Comparison of ENCODE assay signal across 8 cellular contexts in genomic region chr1:156052862-156053769, GRCh38.
DNase-seq lines count a peak whose midpoint lies in the region; ATAC-seq and TF ChIP-seq lines count a peak whose summit lies in the region.

No MANE protein-coding gene starts in this region.

- peak overlapping the region; percentile 57 for H3K27ac Mint-ChIP-seq in central memory CD8-positive, alpha-beta T cell (ENCODE audit: low read depth)

- peak overlapping the region; percentile 76 for H3K27ac ChIP-seq in layer of hippocampus (ENCODE audit: low read depth, low read length)

- peak; percentile 17 for ATAC-seq in central memory CD8-positive, alpha-beta T cell (replicated peaks; ENCODE audit: extremely low read depth, poor library complexity, severe bottlenecking)
- ATAC-seq in HG03571 (IDR thresholded peaks at IDR 0.05; ENCODE audit: unreplicated experiment), result no peak

- DNase-seq in AG10803 (ENCODE audit: low read depth), result peak; percentile 68
- DNase-seq in GM20000 (ENCODE audit: low spot score), result peak; percentile 84
- peak; percentile 83 for DNase-seq in NCI-H2227 (lab: John Stamatoyannopoulos, UW; ENCODE audit: unreplicated experiment)
- peak; percentile 61 for DNase-seq in activated CD4-positive, CD25-positive, alpha-beta regulatory T cell treated with anti-CD3 and anti-CD28 coated beads, Interleukin-2, amount 50 U/mL, for 72 hours
- DNase-seq in central memory CD8-positive, alpha-beta T cell (ENCODE audit: low spot score in 2 of 2), result peak; percentile 28 to 43
- peak; percentile 36 to 72 (median 51) for DNase-seq in stimulated activated CD4-positive, alpha-beta T cell treated with anti-CD3 and anti-CD28 coated beads, Interleukin-1b, Interleukin-23, amount 100 ng/mL, for 24 hours (ENCODE audit: low read depth in 4 of 4, low spot score in 1 of 4)

- peaks cover 29% of the 10 kb centered on the region for H3K4me1 Mint-ChIP-seq in central memory CD8-positive, alpha-beta T cell

- no peaks in the 10 kb centered on the region for H3K27me3 Mint-ChIP-seq in central memory CD8-positive, alpha-beta T cell

- H3K4me3 Mint-ChIP-seq in central memory CD8-positive, alpha-beta T cell, result peak overlapping the region; percentile 94

- TF ChIP-seq CTCF in AG10803 (conservative IDR thresholded peaks at IDR 0.05; ENCODE audit: low read length), result peak; percentile 24
- peak; percentile 39 for TF ChIP-seq CTCF in GM20000 (IDR thresholded peaks at IDR 0.05; ENCODE audit: extremely low read depth, missing control alignments)

- H3K9me3 Mint-ChIP-seq in central memory CD8-positive, alpha-beta T cell, result no peaks in the 10 kb centered on the region

- H3K27me3 ChIP-seq in layer of hippocampus (ENCODE audit: control insufficient read depth, insufficient read depth, low read length), result no peaks in the 10 kb centered on the region

- peak overlapping the region; percentile 83 for H3K4me3 ChIP-seq in AG10803 (ENCODE audit: low read length)

- peaks cover 28% of the 10 kb centered on the region for H3K36me3 Mint-ChIP-seq in central memory CD8-positive, alpha-beta T cell (ENCODE audit: insufficient read depth)
